ENCODE assay signal across 8 cellular contexts in the genomic region with DNA sequence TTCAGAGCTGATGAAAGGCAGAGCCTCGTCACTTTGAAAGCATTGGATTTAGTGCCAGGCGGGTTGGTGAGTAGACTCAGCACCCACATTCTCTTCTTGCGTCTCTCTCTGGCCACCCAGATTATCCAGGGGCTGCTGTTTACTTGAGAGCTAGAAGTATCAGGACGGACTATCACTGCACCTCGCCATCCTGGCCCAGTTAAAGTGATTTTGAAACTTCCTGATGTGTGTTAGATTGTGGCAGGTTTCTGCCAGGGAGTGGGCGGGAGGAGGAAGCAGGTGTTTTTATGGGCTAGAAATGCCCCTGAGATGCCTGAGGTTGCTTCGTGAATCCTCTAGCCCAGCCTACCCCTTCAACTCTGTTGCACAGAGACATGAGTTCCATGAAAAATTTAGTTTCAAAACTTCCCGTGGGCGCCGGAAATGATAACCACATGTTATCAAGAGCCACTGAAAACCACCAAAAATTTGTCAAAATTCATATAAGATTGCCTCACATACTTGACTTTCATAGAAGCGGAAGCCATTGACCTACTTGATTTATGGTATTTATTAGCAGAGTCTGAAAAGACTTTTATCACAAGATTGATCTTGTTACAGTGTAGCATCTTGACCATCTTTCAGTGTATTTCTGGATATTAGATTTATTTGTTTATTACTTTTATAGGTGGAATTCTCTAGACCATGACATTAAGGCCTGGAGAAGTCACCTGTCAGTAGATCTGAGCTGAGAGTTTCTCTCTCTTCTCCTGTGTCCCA.
A peak's percentile ranks its signal among the peaks of the same experiment; 100 is the strongest.
DNase-seq lines count a peak whose midpoint lies in the region; ATAC-seq and TF ChIP-seq lines count a peak whose summit lies in the region.

No MANE protein-coding gene starts in this region.

- 95 to 96% methylated on average over 6 to 11 of the region's 11 CpGs for WGBS in endodermal cell (ENCODE audit: insufficient coverage in 1 of 2, insufficient read length in 1 of 2), 2 experiments

- no peak for TF ChIP-seq CTCF in endodermal cell (conservative IDR thresholded peaks at IDR 0.05)

- H3K4me3 Mint-ChIP-seq in endodermal cell: no peak overlapping the region

- peaks cover 13% of the 10 kb centered on the region for H3K4me1 Mint-ChIP-seq in endodermal cell

- no peaks in the 10 kb centered on the region for H3K36me3 ChIP-seq in endodermal cell (ENCODE audit: control insufficient read depth, insufficient read depth, low read length)

- H3K9me3 Mint-ChIP-seq in endodermal cell: no peaks in the 10 kb centered on the region

- DNase-seq in T-helper 1 cell: peak in 4 of 5 donors; percentile 9 to 69 (median 29)
- peak; percentile 58 for DNase-seq in central memory CD4-positive, alpha-beta T cell
- DNase-seq in stimulated activated CD4-positive, alpha-beta T cell treated with anti-CD3 and anti-CD28 coated beads, Interleukin-4, amount 100 ng/mL, for 4 hours: peak; percentile 39 to 70
- no peak for DNase-seq in endodermal cell
- no peak for DNase-seq in HuH-7 (ENCODE audit: low spot score)
- DNase-seq in NCI-H526 treated with DMSO at 0.1 percent for 48 hours (lab: John Stamatoyannopoulos, UW): no peak
- DNase-seq in Ammon's horn (ENCODE audit: low spot score): no peak

- H3K4me3 ChIP-seq in endodermal cell (ENCODE audit: low read length): no peak overlapping the region

- peak; percentile 25 for ATAC-seq in GM18870 (IDR thresholded peaks at IDR 0.05; ENCODE audit: unreplicated experiment)

- H3K27me3 ChIP-seq in endodermal cell (ENCODE audit: control insufficient read depth, insufficient read depth, low read length, poor library complexity, severe bottlenecking): no peaks in the 10 kb centered on the region

- no peak overlapping the region for H3K27ac Mint-ChIP-seq in endodermal cell

- H3K27ac ChIP-seq in endodermal cell (ENCODE audit: low read depth, low read length): no peak overlapping the region

- H3K9ac ChIP-seq in endodermal cell (ENCODE audit: extremely low read depth, low read length, poor library complexity, severe bottlenecking): no peak overlapping the region

- H3K9me3 ChIP-seq in endodermal cell (ENCODE audit: control insufficient read depth, low read length): no peaks in the 10 kb centered on the region

- no peaks in the 10 kb centered on the region for H3K4me1 ChIP-seq in endodermal cell (ENCODE audit: control insufficient read depth, insufficient read depth, low read length)

- no peaks in the 10 kb centered on the region for H3K27me3 Mint-ChIP-seq in endodermal cell (ENCODE audit: insufficient read depth)

- H3K36me3 Mint-ChIP-seq in endodermal cell (ENCODE audit: low read depth): no peaks in the 10 kb centered on the region

Comparison
In these comparisons a context has a peak if more than half of its experiments do, and no peak if none do; other contexts are left out.
1. DNase-seq: peak in T-helper 1 cell (4 of 5), central memory CD4-positive, alpha-beta T cell (single experiment) and stimulated activated CD4-positive, alpha-beta T cell treated with anti-CD3 and anti-CD28 coated beads, Interleukin-4, amount 100 ng/mL, for 4 hours (2 of 2); none in endodermal cell (single experiment), HuH-7 (single experiment), NCI-H526 treated with DMSO at 0.1 percent for 48 hours (single experiment) and Ammon's horn (single experiment).